In the genomic region with DNA sequence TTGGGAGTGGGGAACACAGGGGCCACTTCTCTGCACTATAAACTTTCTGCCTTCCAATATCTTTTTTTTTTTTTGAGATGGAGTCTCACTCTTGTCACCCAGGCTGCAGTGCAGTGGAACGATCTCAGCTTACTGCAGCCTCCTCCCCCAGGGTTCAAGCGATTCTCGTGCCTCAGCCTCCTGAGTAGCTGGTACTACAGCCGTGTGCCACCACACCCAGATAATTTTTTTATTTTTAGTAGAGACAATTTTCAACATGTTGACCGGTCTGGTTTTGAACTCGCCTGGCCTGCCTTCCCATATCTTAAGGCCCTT, we compare ENCODE assay signal across 8 cellular contexts. TPM values are rescaled to one million over a fixed set of nuclear protein-coding genes. Genes with fewer than 3 reads are reported as not detected.
A peak's percentile ranks its signal among the peaks of the same experiment; 100 is the strongest.
DNase-seq lines count a peak whose midpoint lies in the region; ATAC-seq and TF ChIP-seq lines count a peak whose summit lies in the region.

No MANE protein-coding gene starts in this region.

- H3K36me3 ChIP-seq in adrenal gland (replicated peaks in 1 of 2) (peaks cover 0 to 50% of the 10 kb centered on the region in 2 donors), left lung (peaks cover 0 to 56% of the 10 kb centered on the region in 2 donors)

- H3K36me3 Mint-ChIP-seq in activated CD4-positive, alpha-beta T cell treated with anti-CD3 and anti-CD28 coated beads, Interleukin-2, amount 10 ng/mL, durations not matched to agents 7 days and 5 days (ENCODE audit: low read depth) = peaks cover 63% of the 10 kb centered on the region

- TF ChIP-seq POLR2A in adrenal gland (IDR thresholded peaks at IDR 0.05) = no peak

- no peak for ATAC-seq in left lung

- H3K9me3 ChIP-seq in adrenal gland (replicated peaks in 1 of 3) (no peaks in the 10 kb centered on the region), left lung (no peaks in the 10 kb centered on the region)

- no peaks in the 10 kb centered on the region for H3K27me3 Mint-ChIP-seq in activated CD4-positive, alpha-beta T cell treated with anti-CD3 and anti-CD28 coated beads, Interleukin-2, amount 10 ng/mL, durations not matched to agents 7 days and 5 days

- H3K27ac ChIP-seq in adrenal gland = peak overlapping the region in 4 of 5 donors; percentile 0 to 100 (median 93)
- H3K27ac ChIP-seq in left lung = peak overlapping the region; percentile 99
- H3K27ac ChIP-seq in temporal lobe (ENCODE audit: low read depth, low read length) = peak overlapping the region; percentile 97

- H3K9me3 Mint-ChIP-seq in activated CD4-positive, alpha-beta T cell treated with anti-CD3 and anti-CD28 coated beads, Interleukin-2, amount 10 ng/mL, durations not matched to agents 7 days and 5 days = no peaks in the 10 kb centered on the region

- H3K27ac Mint-ChIP-seq in activated CD4-positive, alpha-beta T cell treated with anti-CD3 and anti-CD28 coated beads, Interleukin-2, amount 10 ng/mL, durations not matched to agents 7 days and 5 days = peak overlapping the region; percentile 100

- CTCF ChIA-PET in activated CD4-positive, alpha-beta T cell treated with anti-CD3 and anti-CD28 coated beads, Interleukin-2, amount 10 ng/mL, durations not matched to agents 7 days and 5 days (lab: Charles Lee) = interaction anchor here (1.7 to 4.5 kb wide), 5 partner anchors 19 to 129 kb away, joined by 10 to 35 read pairs (median 26); a partner anchor contains a TSS

- H3K4me3 ChIP-seq in adrenal gland = peak overlapping the region in 2 of 4 donors; percentile 72 to 84
- peak overlapping the region; percentile 86 to 92 for H3K4me3 ChIP-seq in left lung

- peaks cover 41 to 52% of the 10 kb centered on the region in 2 donors for H3K4me1 ChIP-seq in adrenal gland (replicated peaks in 1 of 2)
- H3K4me1 ChIP-seq in left lung = peaks cover 39 to 68% of the 10 kb centered on the region in 2 donors

- peaks cover 56% of the 10 kb centered on the region for H3K4me1 Mint-ChIP-seq in activated CD4-positive, alpha-beta T cell treated with anti-CD3 and anti-CD28 coated beads, Interleukin-2, amount 10 ng/mL, durations not matched to agents 7 days and 5 days

- TF ChIP-seq CTCF in adrenal gland (IDR thresholded peaks at IDR 0.05) (no peak), left lung (IDR thresholded peaks at IDR 0.05) (no peak)

- POLR2A ChIA-PET in activated CD4-positive, alpha-beta T cell treated with anti-CD3 and anti-CD28 coated beads, Interleukin-2, amount 10 ng/mL, durations not matched to agents 7 days and 5 days (lab: Charles Lee) = interaction anchor here (0.7 to 2.7 kb wide), 2 partner anchors 41 to 497 kb away, joined by 3 to 17 read pairs; no protein-coding TSS in a partner anchor

- no peak for DNase-seq in activated CD4-positive, alpha-beta T cell treated with anti-CD3 and anti-CD28 coated beads, Interleukin-2, amount 10 ng/mL, durations not matched to agents 7 days and 5 days
- DNase-seq in activated CD4-positive, alpha-beta T cell treated with anti-CD3 and anti-CD28 coated beads for 1 hour = no peak
- no peak for DNase-seq in adrenal gland
- no peak for DNase-seq in left lung
- DNase-seq in NCI-H524 treated with DMSO at 0.1 percent for 48 hours (lab: John Stamatoyannopoulos, UW) = no peak
- no peak for DNase-seq in SIG-M5 treated with dmso at 0.1 percent for 504 hours (lab: John Stamatoyannopoulos, UW; ENCODE audit: unreplicated experiment)
- DNase-seq in effector CD8-positive, alpha-beta T cell (lab: John Stamatoyannopoulos, UW) = no peak

- intact Hi-C loops in adrenal gland (cut with DNase I) = no loop called here
- intact Hi-C loops in left lung (cut with DNase I) = no loop called here

- H3K27me3 ChIP-seq in adrenal gland (no peaks in the 10 kb centered on the region), left lung (no peaks in the 10 kb centered on the region)

- H3K4me3 Mint-ChIP-seq in activated CD4-positive, alpha-beta T cell treated with anti-CD3 and anti-CD28 coated beads, Interleukin-2, amount 10 ng/mL, durations not matched to agents 7 days and 5 days = peak overlapping the region; percentile 98

- WGBS in adrenal gland, 4 donors = 38 to 48% (median 47%) methylated on average over 6 of the region's 6 CpGs

RNA-seq across cellular contexts. Expression of a gene that starts 1.7 kb away (rescaled TPM):
- total RNA-seq in activated CD4-positive, alpha-beta T cell treated with anti-CD3 and anti-CD28 coated beads, Interleukin-2, amount 10 ng/mL, durations not matched to agents 7 days and 5 days = 100 to 1,000 TPM; 153 to 157 TPM
- total RNA-seq in adrenal gland (100 to 1,000 TPM; 103 to 398 (median 164) TPM), left lung (100 to 1,000 TPM; 131 to 228 TPM), temporal lobe (66.9 TPM)
- polyA plus RNA-seq in adrenal gland = 100 to 1,000 TPM; 123 to 221 (median 155) TPM

RNA-seq across cellular contexts. Expression of a gene that starts 38.8 kb away (rescaled TPM):
- not detected for total RNA-seq in activated CD4-positive, alpha-beta T cell treated with anti-CD3 and anti-CD28 coated beads, Interleukin-2, amount 10 ng/mL, durations not matched to agents 7 days and 5 days
- total RNA-seq in adrenal gland = 1 to 10 TPM in 2 of 8 donors, under 1 TPM in 1, not detected in 5; 0.94 to 3.0 (median 2.8) TPM
- polyA plus RNA-seq in adrenal gland = 1 to 10 TPM; 1.4 to 3.8 (median 1.8) TPM
- total RNA-seq in left lung = 1 to 10 TPM; 1.2 to 2.3 TPM
- total RNA-seq in temporal lobe = 8.9 TPM

RNA-seq across cellular contexts. Expression of a gene that starts 43.0 kb away (rescaled TPM):
- total RNA-seq in activated CD4-positive, alpha-beta T cell treated with anti-CD3 and anti-CD28 coated beads, Interleukin-2, amount 10 ng/mL, durations not matched to agents 7 days and 5 days = 10 to 100 TPM; 53.8 to 60.4 TPM
- total RNA-seq in adrenal gland (10 to 100 TPM; 21.7 to 52.1 (median 36.8) TPM), left lung (10 to 100 TPM; 24.6 to 45.4 TPM), temporal lobe (28.8 TPM)
- 100 to 1,000 TPM in 2 of 3 donors, 10 to 100 TPM in 1; 35.4 to 119 (median 102) TPM for polyA plus RNA-seq in adrenal gland

RNA-seq across cellular contexts. Expression of a gene that starts 49.7 kb away (rescaled TPM):
- total RNA-seq in activated CD4-positive, alpha-beta T cell treated with anti-CD3 and anti-CD28 coated beads, Interleukin-2, amount 10 ng/mL, durations not matched to agents 7 days and 5 days = under 1 TPM in 1 of 2 experiments, not detected in 1; 0.48 TPM
- total RNA-seq in adrenal gland (not detected), left lung (not detected), temporal lobe (not detected)
- polyA plus RNA-seq in adrenal gland = 1 to 10 TPM in 1 of 3 donors, under 1 TPM in 1, not detected in 1; 0.27 to 1.4 TPM

RNA-seq across cellular contexts. Expression of a gene that starts 50.5 kb away (rescaled TPM):
- 10 to 100 TPM; 34.1 to 41.0 TPM for total RNA-seq in activated CD4-positive, alpha-beta T cell treated with anti-CD3 and anti-CD28 coated beads, Interleukin-2, amount 10 ng/mL, durations not matched to agents 7 days and 5 days
- 10 to 100 TPM; 22.2 to 59.9 (median 36.2) TPM for total RNA-seq in adrenal gland
- polyA plus RNA-seq in adrenal gland = 10 to 100 TPM; 19.7 to 52.4 (median 22.4) TPM
- 10 to 100 TPM; 38.9 to 40.5 TPM for total RNA-seq in left lung
- total RNA-seq in temporal lobe = 27.3 TPM
